In genomic region chrX:40732499-40732898, GRCh38 we compare ENCODE assay signal across 7 cellular contexts. TPM values are rescaled to one million over a fixed set of nuclear protein-coding genes. Genes with fewer than 3 reads are reported as not detected.
A peak's percentile ranks its signal among the peaks of the same experiment; 100 is the strongest.
DNase-seq lines count a peak whose midpoint lies in the region; ATAC-seq, FAIRE-seq and TF ChIP-seq lines count a peak whose summit lies in the region.
"Not testable (repeated sequence)": the region's sequence is repeated elsewhere in the genome, so short reads cannot be mapped to it uniquely, and the experiment has no call there.

No MANE protein-coding gene starts in this region.

- intact Hi-C loops in activated T-helper 1 cell treated with anti-CD3 and anti-CD28 coated beads, Interleukin-12 subunit alpha, Interleukin-12 subunit beta, Interleukin-2, Interleukin-4 antibody, amounts not matched to agents 30 ng/mL and 10 ng/mL and 1 ng/mL, durations not matched to agents 14 hours and 24 hours and 36 hours (cut with micrococcal nuclease), result not testable (repeated sequence)
- intact Hi-C loops in GM12878 (cut with micrococcal nuclease; ENCODE audit: unreplicated experiment), result loop anchor here (5.0 kb wide), 2 partner anchors 60 to 385 kb away; no protein-coding TSS in a partner anchor

- peaks cover 34% of the 10 kb centered on the region for H3K4me1 ChIP-seq in DND-41 (ENCODE audit: insufficient read depth, low read length)
- H3K4me1 ChIP-seq in GM12878 (ENCODE audit: control insufficient read depth, insufficient read depth, low read length), result not testable (repeated sequence)

- H4K20me1 ChIP-seq in DND-41 (ENCODE audit: insufficient read depth, low read length); GM12878 (ENCODE audit: control insufficient read depth, insufficient read depth): not testable (repeated sequence)

- H2AFZ ChIP-seq in DND-41 (ENCODE audit: low read depth, low read length); GM12878 (ENCODE audit: control insufficient read depth, low read depth, low read length): not testable (repeated sequence)

- not testable (repeated sequence) for FAIRE-seq in GM12878 (lab: Jason Lieb, UNC)

- not testable (repeated sequence) for H3K9me3 ChIP-seq in DND-41 (ENCODE audit: insufficient read depth, low read length, severe bottlenecking); GM12878 (replicated peaks; ENCODE audit: control insufficient read depth, insufficient read depth, low read length)

- not testable (repeated sequence) for H3K4me3 ChIP-seq in DND-41 (ENCODE audit: low read depth in 1 of 2, low read length in 2 of 2)
- H3K4me3 ChIP-seq in GM12878, result peak overlapping the region; percentile 55; the same call in 1 of the 2 replicates

- not testable (repeated sequence) for H3K9me3 Mint-ChIP-seq in IgD-negative memory B cell; T-helper 2 cell treated with Interferon-gamma antibody and Interleukin-4, amounts not matched to agents 5 μg/mL and 100 μg/mL, for 36 hours; activated T-helper 1 cell treated with anti-CD3 and anti-CD28 coated beads, Interleukin-12 subunit alpha, Interleukin-12 subunit beta, Interleukin-2, Interleukin-4 antibody, amounts not matched to agents 30 ng/mL and 10 ng/mL and 1 ng/mL, durations not matched to agents 14 hours and 24 hours and 36 hours; immature natural killer cell; neural crest cell

- TF ChIP-seq CTCF in DND-41 (IDR thresholded peaks at IDR 0.05; ENCODE audit: borderline replicate concordance, extremely low read depth, low read length, poor library complexity, severe bottlenecking); GM12878 (IDR thresholded peaks at IDR 0.05 in 2 of 3, conservative IDR thresholded peaks at IDR 0.05 in 1 of 3; ENCODE audit: control insufficient read depth in 2 of 3, extremely low read depth in 1 of 3, insufficient read depth in 1 of 3, low read depth in 3 of 3, low read length in 3 of 3); neural crest cell (conservative IDR thresholded peaks at IDR 0.05): not testable (repeated sequence)

- H3K4me3 Mint-ChIP-seq in IgD-negative memory B cell (peak overlapping the region in 3 of 4 donors; percentile 50 to 78 (median 64)), immature natural killer cell (peak overlapping the region in 4 of 5 donors; percentile 27 to 49 (median 40)), neural crest cell (peak overlapping the region; percentile 44)
- H3K4me3 Mint-ChIP-seq in T-helper 2 cell treated with Interferon-gamma antibody and Interleukin-4, amounts not matched to agents 5 μg/mL and 100 μg/mL, for 36 hours, result peak overlapping the region; percentile 14
- peak overlapping the region; percentile 27 for H3K4me3 Mint-ChIP-seq in activated T-helper 1 cell treated with anti-CD3 and anti-CD28 coated beads, Interleukin-12 subunit alpha, Interleukin-12 subunit beta, Interleukin-2, Interleukin-4 antibody, amounts not matched to agents 30 ng/mL and 10 ng/mL and 1 ng/mL, durations not matched to agents 14 hours and 24 hours and 36 hours

- TF ChIP-seq POLR2A in GM12878 (IDR thresholded peaks at IDR 0.05; ENCODE audit: low read depth, low read length), result not testable (repeated sequence)

- not testable (repeated sequence) for H3K36me3 Mint-ChIP-seq in IgD-negative memory B cell; immature natural killer cell; neural crest cell (ENCODE audit: low read depth)
- peaks cover 24% of the 10 kb centered on the region for H3K36me3 Mint-ChIP-seq in T-helper 2 cell treated with Interferon-gamma antibody and Interleukin-4, amounts not matched to agents 5 μg/mL and 100 μg/mL, for 36 hours (ENCODE audit: low read depth)
- H3K36me3 Mint-ChIP-seq in activated T-helper 1 cell treated with anti-CD3 and anti-CD28 coated beads, Interleukin-12 subunit alpha, Interleukin-12 subunit beta, Interleukin-2, Interleukin-4 antibody, amounts not matched to agents 30 ng/mL and 10 ng/mL and 1 ng/mL, durations not matched to agents 14 hours and 24 hours and 36 hours (ENCODE audit: low read depth), result peaks cover 16% of the 10 kb centered on the region

- not testable (repeated sequence) for H3K27me3 Mint-ChIP-seq in IgD-negative memory B cell; T-helper 2 cell treated with Interferon-gamma antibody and Interleukin-4, amounts not matched to agents 5 μg/mL and 100 μg/mL, for 36 hours (ENCODE audit: low read depth); activated T-helper 1 cell treated with anti-CD3 and anti-CD28 coated beads, Interleukin-12 subunit alpha, Interleukin-12 subunit beta, Interleukin-2, Interleukin-4 antibody, amounts not matched to agents 30 ng/mL and 10 ng/mL and 1 ng/mL, durations not matched to agents 14 hours and 24 hours and 36 hours (ENCODE audit: insufficient read depth); neural crest cell (ENCODE audit: low read depth)
- peaks cover 10 to 15% (median 14%) of the 10 kb centered on the region in 3 donors for H3K27me3 Mint-ChIP-seq in immature natural killer cell (ENCODE audit: low read depth in 3 of 3)

- H3K4me1 Mint-ChIP-seq in IgD-negative memory B cell (peaks cover 37 to 51% (median 46%) of the 10 kb centered on the region in 3 donors), immature natural killer cell (peaks cover 63 to 80% of the 10 kb centered on the region in 2 donors), neural crest cell (peaks cover 45% of the 10 kb centered on the region)
- peaks cover 48% of the 10 kb centered on the region for H3K4me1 Mint-ChIP-seq in T-helper 2 cell treated with Interferon-gamma antibody and Interleukin-4, amounts not matched to agents 5 μg/mL and 100 μg/mL, for 36 hours (ENCODE audit: low read depth)
- H3K4me1 Mint-ChIP-seq in activated T-helper 1 cell treated with anti-CD3 and anti-CD28 coated beads, Interleukin-12 subunit alpha, Interleukin-12 subunit beta, Interleukin-2, Interleukin-4 antibody, amounts not matched to agents 30 ng/mL and 10 ng/mL and 1 ng/mL, durations not matched to agents 14 hours and 24 hours and 36 hours (ENCODE audit: low read depth), result peaks cover 46% of the 10 kb centered on the region

- DNase-seq in DND-41; T-helper 2 cell treated with Interferon-gamma antibody and Interleukin-4, amounts not matched to agents 5 μg/mL and 100 μg/mL, for 36 hours (ENCODE audit: low spot score); activated T-helper 1 cell treated with anti-CD3 and anti-CD28 coated beads, Interleukin-12 subunit alpha, Interleukin-12 subunit beta, Interleukin-2, Interleukin-4 antibody, amounts not matched to agents 30 ng/mL and 10 ng/mL and 1 ng/mL, durations not matched to agents 14 hours and 24 hours and 36 hours (ENCODE audit: low spot score); GM12878 (ENCODE audit: low read depth, low spot score); immature natural killer cell; neural crest cell (ENCODE audit: low read depth, low spot score): not testable (repeated sequence)

- not testable (repeated sequence) for H3K27me3 ChIP-seq in DND-41 (ENCODE audit: insufficient read depth, low read length, poor library complexity); GM12878 (replicated peaks in 1 of 2; ENCODE audit: control insufficient read depth in 2 of 2, insufficient read depth in 2 of 2, low read length in 1 of 2)

- peak overlapping the region in 2 of 3 donors; percentile 9 to 33 for H3K27ac Mint-ChIP-seq in IgD-negative memory B cell
- not testable (repeated sequence) for H3K27ac Mint-ChIP-seq in T-helper 2 cell treated with Interferon-gamma antibody and Interleukin-4, amounts not matched to agents 5 μg/mL and 100 μg/mL, for 36 hours; activated T-helper 1 cell treated with anti-CD3 and anti-CD28 coated beads, Interleukin-12 subunit alpha, Interleukin-12 subunit beta, Interleukin-2, Interleukin-4 antibody, amounts not matched to agents 30 ng/mL and 10 ng/mL and 1 ng/mL, durations not matched to agents 14 hours and 24 hours and 36 hours; neural crest cell (ENCODE audit: unreplicated experiment)
- H3K27ac Mint-ChIP-seq in immature natural killer cell, result peak overlapping the region in 5 of 6 donors; percentile 71 to 86 (median 79)

- POLR2A ChIA-PET in GM12878 (lab: Charles Lee), result interaction anchor here (0.6 kb wide), 1 partner anchor 528 kb away, joined by 7 read pairs; no protein-coding TSS in a partner anchor

- BruUV-seq in GM12878 (replicated peaks; lab: Mats Ljungman, UMichigan), result not testable (repeated sequence)

- not testable (repeated sequence) for H3K36me3 ChIP-seq in DND-41 (ENCODE audit: insufficient read depth, low read length); GM12878 (ENCODE audit: control insufficient read depth in 2 of 2, insufficient read depth in 2 of 2, low read length in 1 of 2)

- SMC1A ChIA-PET in GM12878 (lab: Charles Lee; ENCODE audit: uncharacterized antibody, unreplicated experiment), result not testable (repeated sequence)

- not testable (repeated sequence) for H3K9ac ChIP-seq in DND-41 (ENCODE audit: low read depth, low read length); GM12878 (ENCODE audit: control insufficient read depth, insufficient read depth, low read length)

- H3K4me2 ChIP-seq in DND-41 (ENCODE audit: insufficient read depth, low read length), result peak overlapping the region; percentile 74; the same call in 1 of the 2 replicates
- H3K4me2 ChIP-seq in GM12878 (ENCODE audit: control insufficient read depth, insufficient read depth), result 0 out of 2 replicates have a peak overlapping the region, but pooled peaks have one; percentile 62

- 76% methylated on average over 5 of the region's 5 CpGs for WGBS in GM12878 (ENCODE audit: insufficient coverage, insufficient replicate concordance, low lambda C conversion rate, missing lambda C conversion rate)

- RAD21 ChIA-PET in GM12878 (lab: Charles Lee; ENCODE audit: unreplicated experiment), result not testable (repeated sequence)

- not testable (repeated sequence) for TF ChIP-seq RAD21 in GM12878 (IDR thresholded peaks at IDR 0.05; ENCODE audit: insufficient read depth, low read depth, low read length)

- not testable (repeated sequence) for ATAC-seq in DND-41 (ENCODE audit: insufficient read depth, low read depth); GM12878

- in situ Hi-C loops in GM12878 (cut with MboI), result not testable (repeated sequence)

- CTCF ChIA-PET in GM12878 (lab: Yijun Ruan, JAX), result not testable (repeated sequence)

- TF ChIP-seq EP300 in GM12878 (IDR thresholded peaks at IDR 0.05; ENCODE audit: borderline replicate concordance in 1 of 2, control insufficient read depth in 1 of 2, low read depth in 2 of 2, low read length in 2 of 2), result not testable (repeated sequence)

- H3K79me2 ChIP-seq in DND-41 (ENCODE audit: insufficient read depth, low read length) (peaks cover 87% of the 10 kb centered on the region), GM12878 (ENCODE audit: control insufficient read depth, insufficient read depth, low read length) (peaks cover 64% of the 10 kb centered on the region)

- not testable (repeated sequence) for H3K27ac ChIP-seq in DND-41 (ENCODE audit: low read length); GM12878 (ENCODE audit: control insufficient read depth, insufficient read depth)

RNA-seq across cellular contexts. Expression of gene MED14, which starts 2.8 kb away (rescaled TPM):
- 10.3 TPM for polyA plus RNA-seq in IgD-negative memory B cell
- total RNA-seq in activated T-helper 1 cell treated with anti-CD3 and anti-CD28 coated beads, Interleukin-12 subunit alpha, Interleukin-12 subunit beta, Interleukin-2, Interleukin-4 antibody, amounts not matched to agents 30 ng/mL and 10 ng/mL and 1 ng/mL, durations not matched to agents 14 hours and 24 hours and 36 hours, result 36.4 and 40.9 TPM in 2 replicates
- 223 and 232 TPM in 2 replicates for total RNA-seq in GM12878 (2013; cell fraction: nucleolus; rRNA removed)
- 30.7 and 31.7 TPM in 2 replicates for total RNA-seq in GM12878 (2014; rRNA removed)
- total RNA-seq in GM12878 (2014; rRNA removed; fragmentation: Illumina TruSeq; extraction: Trizol), result 26.1 and 29.8 TPM in 2 replicates
- 43.9 and 46.6 TPM in 2 replicates for total RNA-seq in GM12878 (2021)
- 16.1 TPM for polyA plus RNA-seq in GM12878 (2011; ENCODE audit: low read depth)
- polyA plus RNA-seq in GM12878 (2011; rRNA removed), result 71.7 and 99.4 TPM in 2 replicates
- 74.3 and 85.2 TPM in 2 replicates for polyA plus RNA-seq in GM12878 (2011; cell fraction: cytosol; rRNA removed)
- 144 and 145 TPM in 2 replicates for polyA plus RNA-seq in GM12878 (2011; cell fraction: nucleus; rRNA removed)
- polyA plus RNA-seq in GM12878 (2012), result 16.5 and 19.0 TPM in 2 replicates
- polyA plus RNA-seq in GM12878 (2014; fragmentation: Illumina TruSeq; extraction: Trizol), result 47.4 and 48.4 TPM in 2 replicates
- polyA plus RNA-seq in GM12878 (2014; fragmentation: Nextera tagmentation; extraction: Ambion mirVana), result 10 to 100 TPM in 1 of 2 experiments, 1 to 10 TPM in 1; 8.8 to 17.0 TPM
- polyA plus RNA-seq in GM12878 (2014; rRNA removed), result 33.5 and 34.8 TPM in 2 replicates
- polyA plus RNA-seq in GM12878 (2016; fragmentation: Nextera tagmentation; extraction: Ambion mirVana), result 10 to 100 TPM; 22.5 to 27.1 TPM
- polyA minus RNA-seq in GM12878 (2011; rRNA and poly(A)+ RNA removed), result 85.5 and 108 TPM in 2 replicates
- 34.5 and 47.8 TPM in 2 replicates for polyA minus RNA-seq in GM12878 (2011; cell fraction: cytosol; rRNA and poly(A)+ RNA removed)
- polyA minus RNA-seq in GM12878 (2011; cell fraction: nucleus; rRNA and poly(A)+ RNA removed), result 90.3 and 167 TPM in 2 replicates
- polyA plus RNA-seq in immature natural killer cell, result 10 to 100 TPM in 1 of 3 donors, 1 to 10 TPM in 2; 5.1 to 15.9 (median 7.1) TPM
- 52.7 and 55.5 TPM in 2 replicates for total RNA-seq in neural crest cell

Comparison
In these comparisons a context has a peak if more than half of its experiments do, and no peak if none do; other contexts are left out.
1. H3K4me3 Mint-ChIP-seq: peak in every context shown above with its lines; median percentile 64 in IgD-negative memory B cell; 44 in neural crest cell; 40 in immature natural killer cell; 27 in activated T-helper 1 cell treated with anti-CD3 and anti-CD28 coated beads, Interleukin-12 subunit alpha, Interleukin-12 subunit beta, Interleukin-2, Interleukin-4 antibody, amounts not matched to agents 30 ng/mL and 10 ng/mL and 1 ng/mL, durations not matched to agents 14 hours and 24 hours and 36 hours; 14 in T-helper 2 cell treated with Interferon-gamma antibody and Interleukin-4, amounts not matched to agents 5 μg/mL and 100 μg/mL, for 36 hours.